8 cellular contexts compared by ENCODE assay signal in the genomic region with DNA sequence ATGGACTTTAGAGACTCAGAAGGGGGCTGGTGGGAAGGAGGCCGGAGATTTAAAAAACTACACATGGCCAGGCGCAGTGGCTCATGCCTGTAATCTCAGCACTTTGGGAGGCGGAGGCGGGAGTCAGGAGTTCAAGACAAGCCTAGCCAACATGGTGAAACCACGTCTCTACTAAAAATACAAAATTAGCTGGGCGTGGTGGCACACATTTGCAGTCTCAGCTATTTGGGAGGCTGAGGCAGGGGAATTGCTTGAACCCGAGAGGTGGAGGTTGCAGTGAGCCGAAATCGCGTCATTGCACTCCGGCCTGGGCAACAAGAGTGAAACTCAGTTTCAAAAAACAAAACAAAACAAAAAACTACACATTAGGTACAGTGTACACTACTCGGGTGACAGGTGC.
DNase-seq lines count a peak whose midpoint lies in the region; ATAC-seq, FAIRE-seq and TF ChIP-seq lines count a peak whose summit lies in the region.
"Not testable (repeated sequence)": the region's sequence is repeated elsewhere in the genome, so short reads cannot be mapped to it uniquely, and the experiment has no call there.

No MANE protein-coding gene starts in this region.

- H3K27ac ChIP-seq in CD4-positive, CD25-positive, alpha-beta regulatory T cell (ENCODE audit: insufficient read depth, low read length, poor library complexity, severe bottlenecking); KMS-11; WERI-Rb-1; endothelial cell of umbilical vein (ENCODE audit: insufficient read depth, low read depth, low read length): not testable (repeated sequence)
- H3K27ac ChIP-seq in right lobe of liver, result peak overlapping the region in 1 of 3 donors; percentile 25

- H3K27ac Mint-ChIP-seq in CD4-positive, CD25-positive, alpha-beta regulatory T cell, result not testable (repeated sequence)
- H3K27ac Mint-ChIP-seq in activated naive CD8-positive, alpha-beta T cell treated with anti-CD3 and anti-CD28 coated beads, Interleukin-2, amount 10 ng/mL, durations not matched to agents 7 days and 5 days, result peak overlapping the region; percentile 98
- peak overlapping the region in 1 of 2 donors; percentile 53 for H3K27ac Mint-ChIP-seq in stimulated activated naive CD8-positive, alpha-beta T cell treated with anti-CD3 and anti-CD28 coated beads, Interleukin-15, amount 100 ng/mL, for 72 hours

- intact Hi-C loops in endothelial cell of umbilical vein (cut with micrococcal nuclease), result not testable (repeated sequence)
- intact Hi-C loops in right lobe of liver (cut with DNase I), result loop anchor here in 1 of 2 donors (10.0 kb wide), 2 partner anchors 231 to 551 kb away; a partner anchor contains a TSS

- H3K4me3 Mint-ChIP-seq in CD4-positive, CD25-positive, alpha-beta regulatory T cell, result peak overlapping the region in 3 of 4 donors; percentile 95 to 100 (median 98)
- H3K4me3 Mint-ChIP-seq in activated naive CD8-positive, alpha-beta T cell treated with anti-CD3 and anti-CD28 coated beads, Interleukin-2, amount 10 ng/mL, durations not matched to agents 7 days and 5 days, result peak overlapping the region; percentile 96
- H3K4me3 Mint-ChIP-seq in stimulated activated naive CD8-positive, alpha-beta T cell treated with anti-CD3 and anti-CD28 coated beads, Interleukin-15, amount 100 ng/mL, for 72 hours, result peak overlapping the region; percentile 99 to 100

- CTCF ChIA-PET in endothelial cell of umbilical vein (lab: Charles Lee), result not testable (repeated sequence)

- peaks cover 21 to 43% (median 31%) of the 10 kb centered on the region in 4 donors for H3K4me1 Mint-ChIP-seq in CD4-positive, CD25-positive, alpha-beta regulatory T cell
- H3K4me1 Mint-ChIP-seq in activated naive CD8-positive, alpha-beta T cell treated with anti-CD3 and anti-CD28 coated beads, Interleukin-2, amount 10 ng/mL, durations not matched to agents 7 days and 5 days, result peaks cover 26% of the 10 kb centered on the region
- peaks cover 30% of the 10 kb centered on the region for H3K4me1 Mint-ChIP-seq in stimulated activated naive CD8-positive, alpha-beta T cell treated with anti-CD3 and anti-CD28 coated beads, Interleukin-15, amount 100 ng/mL, for 72 hours

- peaks cover 12% of the 10 kb centered on the region; the same call in 1 of the 2 replicates for H3K79me2 ChIP-seq in KMS-11 (ENCODE audit: insufficient read depth, low read depth)
- H3K79me2 ChIP-seq in endothelial cell of umbilical vein (ENCODE audit: control insufficient read depth, insufficient read depth, low read length), result not testable (repeated sequence)

- not testable (repeated sequence) for H3K36me3 ChIP-seq in CD4-positive, CD25-positive, alpha-beta regulatory T cell (ENCODE audit: control insufficient read depth, insufficient read depth, low read length); KMS-11 (ENCODE audit: insufficient read depth); WERI-Rb-1; endothelial cell of umbilical vein (ENCODE audit: control insufficient read depth in 2 of 2, extremely low read depth in 1 of 2, insufficient read depth in 2 of 2, low read length in 2 of 2); right lobe of liver; neuron (ENCODE audit: insufficient read depth, low read length)

- dilution Hi-C loops in endothelial cell of umbilical vein (cut with MboI; ENCODE audit: extremely low pct_ligation_motif_present, low sequenced_read_pairs), result not testable (repeated sequence)

- not testable (repeated sequence) for ATAC-seq in CD4-positive, CD25-positive, alpha-beta regulatory T cell (ENCODE audit: low read depth in 2 of 2); activated naive CD8-positive, alpha-beta T cell treated with anti-CD3 and anti-CD28 coated beads, Interleukin-2, amount 10 ng/mL, durations not matched to agents 7 days and 5 days (ENCODE audit: low read depth); right lobe of liver; stimulated activated naive CD8-positive, alpha-beta T cell treated with anti-CD3 and anti-CD28 coated beads, Interleukin-15, amount 100 ng/mL, for 72 hours

- peak overlapping the region; percentile 7; the same call in 1 of the 2 replicates for H3K4me2 ChIP-seq in KMS-11
- H3K4me2 ChIP-seq in endothelial cell of umbilical vein (ENCODE audit: insufficient read depth, low read length), result peak overlapping the region; percentile 86

- H2AFZ ChIP-seq in KMS-11 (ENCODE audit: low read depth) (peak overlapping the region; percentile 83; the same call in 1 of the 2 replicates), endothelial cell of umbilical vein (ENCODE audit: low read depth, low read length) (peak overlapping the region; percentile 98), neuron (ENCODE audit: low read depth, low read length) (peak overlapping the region; percentile 93)

- H3K9me3 ChIP-seq in CD4-positive, CD25-positive, alpha-beta regulatory T cell (ENCODE audit: control insufficient read depth in 2 of 2, low read length in 2 of 2); WERI-Rb-1 (ENCODE audit: severe bottlenecking); endothelial cell of umbilical vein (replicated peaks; ENCODE audit: control insufficient read depth, insufficient read depth, low read length); right lobe of liver; neuron (ENCODE audit: low read length): not testable (repeated sequence)

- H3K36me3 Mint-ChIP-seq in CD4-positive, CD25-positive, alpha-beta regulatory T cell, result peaks cover 22% of the 10 kb centered on the region
- peaks cover 25% of the 10 kb centered on the region for H3K36me3 Mint-ChIP-seq in activated naive CD8-positive, alpha-beta T cell treated with anti-CD3 and anti-CD28 coated beads, Interleukin-2, amount 10 ng/mL, durations not matched to agents 7 days and 5 days

- not testable (repeated sequence) for H3K27me3 ChIP-seq in CD4-positive, CD25-positive, alpha-beta regulatory T cell (ENCODE audit: control insufficient read depth, insufficient read depth, low read length); KMS-11 (ENCODE audit: insufficient read depth, low read depth); WERI-Rb-1 (ENCODE audit: insufficient read depth, low read depth, severe bottlenecking); endothelial cell of umbilical vein (ENCODE audit: control insufficient read depth in 2 of 2, insufficient read depth in 2 of 2, low read length in 2 of 2); right lobe of liver; neuron (ENCODE audit: insufficient read depth, low read length)

- not testable (repeated sequence) for H3K27me3 Mint-ChIP-seq in CD4-positive, CD25-positive, alpha-beta regulatory T cell; activated naive CD8-positive, alpha-beta T cell treated with anti-CD3 and anti-CD28 coated beads, Interleukin-2, amount 10 ng/mL, durations not matched to agents 7 days and 5 days; stimulated activated naive CD8-positive, alpha-beta T cell treated with anti-CD3 and anti-CD28 coated beads, Interleukin-15, amount 100 ng/mL, for 72 hours

- not testable (repeated sequence) for BruUV-seq in endothelial cell of umbilical vein (replicated peaks; lab: Mats Ljungman, UMichigan)

- H3K4me3 ChIP-seq in CD4-positive, CD25-positive, alpha-beta regulatory T cell (ENCODE audit: low read depth, low read length), result peak overlapping the region; percentile 88
- not testable (repeated sequence) for H3K4me3 ChIP-seq in KMS-11 (IDR thresholded peaks at IDR 0.05; ENCODE audit: insufficient read depth, low read depth, low read length); endothelial cell of umbilical vein (replicated peaks in 1 of 3; ENCODE audit: insufficient read depth in 1 of 3, low read depth in 1 of 3, low read length in 3 of 3)
- H3K4me3 ChIP-seq in WERI-Rb-1 (ENCODE audit: low read depth, low read length) (peak overlapping the region; percentile 95; the same call in 1 of the 2 replicates), right lobe of liver (peak overlapping the region in 2 of 3 donors; percentile 76 to 81), neuron (ENCODE audit: low read length) (peak overlapping the region; percentile 88)

- not testable (repeated sequence) for DNase-seq in CD4-positive, CD25-positive, alpha-beta regulatory T cell; WERI-Rb-1; activated naive CD8-positive, alpha-beta T cell treated with anti-CD3 and anti-CD28 coated beads, Interleukin-2, amount 10 ng/mL, durations not matched to agents 7 days and 5 days; endothelial cell of umbilical vein (ENCODE audit: low read depth, low spot score); right lobe of liver; stimulated activated naive CD8-positive, alpha-beta T cell treated with anti-CD3 and anti-CD28 coated beads, Interleukin-15, amount 100 ng/mL, for 72 hours

- H3K9me3 Mint-ChIP-seq in CD4-positive, CD25-positive, alpha-beta regulatory T cell; activated naive CD8-positive, alpha-beta T cell treated with anti-CD3 and anti-CD28 coated beads, Interleukin-2, amount 10 ng/mL, durations not matched to agents 7 days and 5 days; stimulated activated naive CD8-positive, alpha-beta T cell treated with anti-CD3 and anti-CD28 coated beads, Interleukin-15, amount 100 ng/mL, for 72 hours: not testable (repeated sequence)

- TF ChIP-seq POLR2A in endothelial cell of umbilical vein (IDR thresholded peaks at IDR 0.05; ENCODE audit: low read depth, low read length); right lobe of liver (IDR thresholded peaks at IDR 0.05): not testable (repeated sequence)

- not testable (repeated sequence) for FAIRE-seq in endothelial cell of umbilical vein (lab: Jason Lieb, UNC)

- H4K20me1 ChIP-seq in KMS-11 (ENCODE audit: insufficient read depth); endothelial cell of umbilical vein (replicated peaks; ENCODE audit: control insufficient read depth, extremely low read depth, insufficient read depth, low read length): not testable (repeated sequence)

- whole genome bisulfite sequencing in right lobe of liver (ENCODE audit: insufficient coverage, low coverage, low lambda C conversion rate, missing lambda C conversion rate), result 94% methylated on average over 11 of the region's 12 CpGs

- H3K9me1 ChIP-seq in endothelial cell of umbilical vein (replicated peaks; ENCODE audit: control insufficient read depth, extremely low read depth, insufficient read depth, low read length), result not testable (repeated sequence)

- POLR2A ChIA-PET in activated naive CD8-positive, alpha-beta T cell treated with anti-CD3 and anti-CD28 coated beads, Interleukin-2, amount 10 ng/mL, durations not matched to agents 7 days and 5 days (lab: Charles Lee), result interaction anchor here (0.6 kb wide), 1 partner anchor 63 kb away, joined by 6 read pairs; no protein-coding TSS in a partner anchor
- POLR2A ChIA-PET in endothelial cell of umbilical vein (lab: Charles Lee), result not testable (repeated sequence)

- H3K9ac ChIP-seq in KMS-11; endothelial cell of umbilical vein (replicated peaks; ENCODE audit: extremely low read depth, insufficient read depth, low read length): not testable (repeated sequence)

- H3K4me1 ChIP-seq in CD4-positive, CD25-positive, alpha-beta regulatory T cell (ENCODE audit: control insufficient read depth, insufficient read depth, low read length, poor library complexity, severe bottlenecking), result peaks cover 27% of the 10 kb centered on the region
- H3K4me1 ChIP-seq in KMS-11 (ENCODE audit: low read depth, poor library complexity, severe bottlenecking); endothelial cell of umbilical vein (ENCODE audit: control insufficient read depth, extremely low read depth, insufficient read depth, low read length); right lobe of liver; neuron (ENCODE audit: insufficient read depth, low read length): not testable (repeated sequence)

- TF ChIP-seq CTCF in KMS-11 (conservative IDR thresholded peaks at IDR 0.05; ENCODE audit: low read depth, low read length); WERI-Rb-1 (IDR thresholded peaks at IDR 0.05; ENCODE audit: low read depth, low read length); endothelial cell of umbilical vein (IDR thresholded peaks at IDR 0.05; ENCODE audit: extremely low read depth in 1 of 2, insufficient read depth in 1 of 2, low read depth in 1 of 2, low read length in 2 of 2); right lobe of liver (IDR thresholded peaks at IDR 0.05): not testable (repeated sequence)
